In genomic region chr13:109704771-109705628, GRCh38 we compare ENCODE assay signal across 9 cellular contexts.
DNase-seq lines count a peak whose midpoint lies in the region; ATAC-seq, FAIRE-seq and TF ChIP-seq lines count a peak whose summit lies in the region.
"Had no signal": no experiment of that assay in that cellular context is flagged by ENCODE, and none has a peak within 500 bp of the region (broad histone marks: within the 10 kb centered on the region; RNA-seq: fewer than 3 reads in every experiment).

No MANE protein-coding gene starts in this region.

- no peaks in the 10 kb centered on the region for H3K9me1 ChIP-seq in K562 (ENCODE audit: control insufficient read depth, insufficient read depth, low read length)

- TF ChIP-seq RAD21 in K562 (CRISPR knock-in tag; conservative IDR thresholded peaks at IDR 0.05 in 1 of 2, IDR thresholded peaks at IDR 0.05 in 1 of 2) (no peak), HepG2 (CRISPR knock-in tag; IDR thresholded peaks at IDR 0.05) (no peak)

- H3K79me2 ChIP-seq in K562 (ENCODE audit: control insufficient read depth, insufficient read depth, low read length) (no peaks in the 10 kb centered on the region), HepG2 (ENCODE audit: insufficient read depth, low read length) (no peaks in the 10 kb centered on the region)

- BruUV-seq in K562 (replicated peaks; lab: Mats Ljungman, UMichigan) (no TSS peak), HepG2 (replicated peaks; lab: Mats Ljungman, UMichigan) (no TSS peak)

- in situ Hi-C loops in K562 (cut with MboI) = no loop called here
- in situ Hi-C loops in HepG2 (cut with HindIII; ENCODE audit: extremely low pct_ligation_motif_present, low pct_unique_long_range_greater_than_20kb) = no loop called here

- intact Hi-C loops in K562 (cut with micrococcal nuclease) = loop anchor here (5.0 kb wide), 1 partner anchor 82 kb away; the partner anchor contains the start of gene IRS2
- intact Hi-C loops in HepG2 (cut with micrococcal nuclease; ENCODE audit: unreplicated experiment) = no loop called here

- H3K9ac ChIP-seq in K562 (ENCODE audit: insufficient read depth in 1 of 2, low read depth in 2 of 2, low read length in 2 of 2) (no peak overlapping the region), HepG2 (ENCODE audit: insufficient read depth, low read depth, low read length) (no peak overlapping the region)
- H3K9ac ChIP-seq: neural progenitor cell had no signal

- WGBS in K562 (ENCODE audit: insufficient coverage, low coverage, missing lambda C conversion rate) = 60% methylated on average over 13 of the region's 22 CpGs
- WGBS in HepG2 (ENCODE audit: low lambda C conversion rate) = 29% methylated on average over 18 of the region's 22 CpGs

- H3K4me2 ChIP-seq in K562 (ENCODE audit: insufficient read depth, low read length) (no peak overlapping the region), HepG2 (ENCODE audit: low read depth, low read length) (no peak overlapping the region)
- H3K4me2 ChIP-seq: neural progenitor cell had no signal

- H3K27ac ChIP-seq in 22Rv1 (0 out of 2 replicates have a peak overlapping the region, but pooled peaks have one; percentile 35), K562 (ENCODE audit: extremely low read depth, low read depth, low read length) (no peak overlapping the region), HepG2 (ENCODE audit: extremely low read length, insufficient read depth, low read length) (no peak overlapping the region)
- H3K27ac ChIP-seq: neural progenitor cell had no signal

- TF ChIP-seq POLR2A in NB4 (IDR thresholded peaks at IDR 0.05; ENCODE audit: extremely low read depth, insufficient read length) (no peak), K562 (conservative IDR thresholded peaks at IDR 0.05) (no peak), HepG2 (IDR thresholded peaks at IDR 0.05; ENCODE audit: insufficient read depth in 1 of 2, low read depth in 2 of 2, low read length in 2 of 2) (no peak)

- H4K20me1 ChIP-seq in K562 (replicated peaks; ENCODE audit: control insufficient read depth, insufficient read depth, low read length) = no peaks in the 10 kb centered on the region
- no peaks in the 10 kb centered on the region for H4K20me1 ChIP-seq in HepG2 (ENCODE audit: insufficient read depth, low read length)

- H2AFZ ChIP-seq in K562 (ENCODE audit: low read depth, low read length) (no peak overlapping the region), HepG2 (ENCODE audit: low read length) (no peak overlapping the region)
- H2AFZ ChIP-seq: neural progenitor cell had no signal

- H3K9me3 ChIP-seq in K562 (replicated peaks; ENCODE audit: control insufficient read depth, insufficient read depth, low read depth, low read length) (0 out of 2 replicates have a peak, but pooled peaks cover 3% of the 10 kb centered on the region), HepG2 (ENCODE audit: low read length) (no peaks in the 10 kb centered on the region)

- DNase-seq in NB4 (ENCODE audit: low read depth) (peak; percentile 74), K562 (ENCODE audit: extremely low read depth in 1 of 4, low spot score in 3 of 4) (no peak), HepG2 (ENCODE audit: low spot score) (no peak), DMS79 (lab: John Stamatoyannopoulos, UW) (no peak), HuH-7 (ENCODE audit: low spot score) (no peak), T1000 (lab: John Stamatoyannopoulos, UW) (no peak)

- no peaks in the 10 kb centered on the region for H3K27me3 ChIP-seq in K562 (ENCODE audit: control insufficient read depth in 2 of 2, insufficient read depth in 2 of 2, low read length in 2 of 2)
- no peaks in the 10 kb centered on the region for H3K27me3 ChIP-seq in HepG2 (ENCODE audit: control insufficient read depth in 1 of 2, insufficient read depth in 2 of 2, low read length in 2 of 2)
- H3K27me3 ChIP-seq: neural progenitor cell had no signal

- TF ChIP-seq CTCF in 22Rv1 (IDR thresholded peaks at IDR 0.05) = no peak
- no peak for TF ChIP-seq CTCF in NB4 (IDR thresholded peaks at IDR 0.05; ENCODE audit: low read depth, low read length)
- TF ChIP-seq CTCF in K562 (IDR thresholded peaks at IDR 0.05 in 2 of 3, conservative IDR thresholded peaks at IDR 0.05 in 1 of 3; ENCODE audit: insufficient read depth in 2 of 3, low read depth in 1 of 3, low read length in 3 of 3) = no peak
- no peak for TF ChIP-seq CTCF in HepG2 (CRISPR knock-in tag; IDR thresholded peaks at IDR 0.05)

- TF ChIP-seq EP300 in K562 (IDR thresholded peaks at IDR 0.05; ENCODE audit: low read length) (no peak), HepG2 (IDR thresholded peaks at IDR 0.05; ENCODE audit: low read depth in 2 of 2, low read length in 2 of 2) (no peak), HepG2 (CRISPR knock-in tag; IDR thresholded peaks at IDR 0.05; ENCODE audit: borderline replicate concordance) (no peak)

- H3K4me1 ChIP-seq in K562 (replicated peaks in 1 of 2; ENCODE audit: control insufficient read depth in 2 of 2, insufficient read depth in 2 of 2, low read length in 2 of 2) = peaks cover 4 to 16% of the 10 kb centered on the region in 2 experiments
- H3K4me1 ChIP-seq in HepG2 (ENCODE audit: insufficient read depth, low read length) = no peaks in the 10 kb centered on the region

- peak overlapping the region; percentile 2 for H3K4me3 ChIP-seq in NB4 (ENCODE audit: low read depth, low read length)
- H3K4me3 ChIP-seq in K562 = no peak overlapping the region
- H3K4me3 ChIP-seq in HepG2 (replicated peaks in 1 of 3; ENCODE audit: insufficient read depth in 1 of 3, low read depth in 2 of 3, low read length in 3 of 3) = no peak overlapping the region
- H3K4me3 ChIP-seq: neural progenitor cell had no signal

- H3K36me3 ChIP-seq in K562 (ENCODE audit: control insufficient read depth, insufficient read depth, low read length) = no peaks in the 10 kb centered on the region
- H3K36me3 ChIP-seq in HepG2 (replicated peaks in 1 of 2; ENCODE audit: control insufficient read depth in 1 of 2, insufficient read depth in 2 of 2, low read length in 2 of 2) = no peaks in the 10 kb centered on the region
- H3K36me3 ChIP-seq: neural progenitor cell had no signal

- no peak for FAIRE-seq in K562 (lab: Jason Lieb, UNC)
- no peak for FAIRE-seq in HepG2 (lab: Jason Lieb, UNC)

- CTCF ChIA-PET in K562 (lab: Yijun Ruan, JAX; ENCODE audit: low intra/inter-chr PET ratio) (no interaction called here), HepG2 (lab: Yijun Ruan, JAX; ENCODE audit: low intra/inter-chr PET ratio, low total read pairs) (no interaction called here)

- POLR2A ChIA-PET in K562 (lab: Yijun Ruan, JAX) = interaction anchor here (0.8 kb wide), 1 partner anchor 122 kb away, joined by 3 read pairs; no protein-coding TSS in a partner anchor
- POLR2A ChIA-PET in HepG2 (lab: Yijun Ruan, JAX) = no interaction called here

- ATAC-seq in K562 (no peak), HepG2 (no peak), GM21447 (IDR thresholded peaks at IDR 0.05; ENCODE audit: unreplicated experiment) (no peak)

TF ChIP-seq in K562, 482 proteins besides CTCF, POLR2A, EP300 and RAD21 (continues in another document):
- TF ChIP-seq ZNF639 (CRISPR knock-in tag; conservative IDR thresholded peaks at IDR 0.05 in 1 of 2, IDR thresholded peaks at IDR 0.05 in 1 of 2) (no peak), ATF4 (CRISPR knock-in tag; IDR thresholded peaks at IDR 0.05) (no peak), ZNF57 (CRISPR knock-in tag; IDR thresholded peaks at IDR 0.05) (no peak), PURB (CRISPR knock-in tag; IDR thresholded peaks at IDR 0.05; ENCODE audit: low read depth) (no peak), MED1 (CRISPR knock-in tag; IDR thresholded peaks at IDR 0.05; ENCODE audit: borderline replicate concordance) (no peak)

TF ChIP-seq in HepG2, 621 proteins besides CTCF, POLR2A, EP300 and RAD21:
- TF ChIP-seq SKI (IDR thresholded peaks at IDR 0.05; ENCODE audit: partially characterized antibody) (no peak), ARID3A (IDR thresholded peaks at IDR 0.05; ENCODE audit: low read depth, low read length) (no peak), YEATS2 (CRISPR knock-in tag; IDR thresholded peaks at IDR 0.05; ENCODE audit: borderline replicate concordance) (no peak), ATF2 (CRISPR knock-in tag; IDR thresholded peaks at IDR 0.05) (no peak), CEBPB (IDR thresholded peaks at IDR 0.05; ENCODE audit: borderline replicate concordance, low read depth, low read length) (peak; percentile 55; the same call in 1 of the 2 replicates), ZBTB21 (CRISPR knock-in tag; IDR thresholded peaks at IDR 0.05) (0 out of 2 replicates have a peak, but pooled peaks have one; percentile 21), ZNF446 (CRISPR knock-in tag; IDR thresholded peaks at IDR 0.05) (no peak)
